ENCODE assay signal across 8 cellular contexts in the genomic region with DNA sequence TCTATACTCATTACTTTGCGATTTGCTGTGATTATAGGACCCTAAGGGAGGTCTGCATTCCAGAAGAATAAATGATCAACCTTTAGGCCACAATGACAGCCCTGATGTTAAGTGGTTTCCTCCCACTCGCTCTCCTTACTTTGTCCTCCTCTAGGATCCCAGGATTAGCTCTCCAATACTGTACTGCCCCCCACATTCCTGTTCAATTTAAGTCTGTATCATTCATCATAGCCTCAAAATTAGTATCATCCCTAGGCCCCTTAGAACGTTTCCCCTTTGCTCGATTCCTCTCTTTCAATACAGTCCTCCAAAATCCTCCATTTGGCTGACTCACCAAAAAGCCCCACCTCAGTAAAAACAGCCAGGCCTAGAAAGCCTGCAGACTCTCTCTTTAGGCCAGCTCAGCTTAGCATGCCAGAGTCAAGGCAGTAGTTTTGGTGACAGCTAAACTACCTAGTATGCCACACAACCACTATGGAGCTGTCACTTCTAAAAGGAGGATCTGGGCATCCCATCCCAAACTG. TPM values are rescaled to one million over a fixed set of nuclear protein-coding genes. Genes with fewer than 3 reads are reported as not detected.
DNase-seq lines count a peak whose midpoint lies in the region; ATAC-seq and TF ChIP-seq lines count a peak whose summit lies in the region.

No MANE protein-coding gene starts in this region.

- peak overlapping the region; percentile 94 for H3K27ac Mint-ChIP-seq in chondrocyte (ENCODE audit: unreplicated experiment)

- peak; percentile 89 for DNase-seq in NCI-H226
- no peak for DNase-seq in chondrocyte (ENCODE audit: low spot score)
- no peak for DNase-seq in prostate gland (ENCODE audit: low spot score)
- no peak for DNase-seq in WERI-Rb-1
- no peak for DNase-seq in DMS53 treated with DMSO at 0.1 percent for 48 hours (lab: John Stamatoyannopoulos, UW; ENCODE audit: unreplicated experiment)

- H3K36me3 Mint-ChIP-seq in chondrocyte (ENCODE audit: low read depth) = peaks cover 6% of the 10 kb centered on the region

- H3K27me3 Mint-ChIP-seq in chondrocyte (ENCODE audit: low read depth) = no peaks in the 10 kb centered on the region

- peaks cover 11% of the 10 kb centered on the region for H3K4me1 ChIP-seq in prostate gland (replicated peaks)

- ATAC-seq in GM21360 (IDR thresholded peaks at IDR 0.05; ENCODE audit: unreplicated experiment) = peak; percentile 38
- no peak for ATAC-seq in HG03457 (IDR thresholded peaks at IDR 0.05; ENCODE audit: unreplicated experiment)
- no peak for ATAC-seq in HG03571 (IDR thresholded peaks at IDR 0.05; ENCODE audit: unreplicated experiment)

- no peak for TF ChIP-seq POLR2A in prostate gland (IDR thresholded peaks at IDR 0.05)

- H3K9me3 ChIP-seq in prostate gland (no peaks in the 10 kb centered on the region), WERI-Rb-1 (ENCODE audit: severe bottlenecking) (no peaks in the 10 kb centered on the region)

- H3K9me3 Mint-ChIP-seq in chondrocyte (ENCODE audit: low read depth) = no peaks in the 10 kb centered on the region

- H3K4me1 Mint-ChIP-seq in chondrocyte (ENCODE audit: low read depth) = peaks cover 68% of the 10 kb centered on the region

- intact Hi-C loops in prostate gland (cut with DNase I) = no loop called here

- no peaks in the 10 kb centered on the region for H3K36me3 ChIP-seq in prostate gland
- H3K36me3 ChIP-seq in WERI-Rb-1 = peaks cover 21% of the 10 kb centered on the region

- peak overlapping the region; percentile 10 for H3K4me3 Mint-ChIP-seq in chondrocyte (ENCODE audit: unreplicated experiment)

- H3K27ac ChIP-seq in prostate gland = peak overlapping the region; percentile 63 to 77
- no peak overlapping the region for H3K27ac ChIP-seq in WERI-Rb-1

- H3K27me3 ChIP-seq in prostate gland (replicated peaks; ENCODE audit: insufficient read depth) (no peaks in the 10 kb centered on the region), WERI-Rb-1 (ENCODE audit: insufficient read depth, low read depth, severe bottlenecking) (no peaks in the 10 kb centered on the region)

- 74% methylated on average over 4 of the region's 4 CpGs for WGBS in prostate gland

- TF ChIP-seq CTCF in chondrocyte (IDR thresholded peaks at IDR 0.05) = no peak
- TF ChIP-seq CTCF in prostate gland (IDR thresholded peaks at IDR 0.05) = no peak
- no peak for TF ChIP-seq CTCF in WERI-Rb-1 (IDR thresholded peaks at IDR 0.05; ENCODE audit: low read depth, low read length)

- H3K4me3 ChIP-seq in prostate gland = no peak overlapping the region
- no peak overlapping the region for H3K4me3 ChIP-seq in WERI-Rb-1 (ENCODE audit: low read depth, low read length)

RNA-seq across cellular contexts. Expression of a gene that starts 24.4 kb away (rescaled TPM):
- total RNA-seq in chondrocyte (79.0 to 83.9 TPM (median 82.5 TPM) in 3 replicates), prostate gland (10 to 100 TPM; 38.6 to 50.5 TPM)
